7 cellular contexts compared by ENCODE assay signal in genomic region chr5:39058178-39058577, GRCh38. TPM values are rescaled to one million over a fixed set of nuclear protein-coding genes. Genes with fewer than 3 reads are reported as not detected.
DNase-seq lines count a peak whose midpoint lies in the region; ATAC-seq and TF ChIP-seq lines count a peak whose summit lies in the region.

No MANE protein-coding gene starts in this region.

- peaks cover 9% of the 10 kb centered on the region for H3K4me1 ChIP-seq in rectal smooth muscle tissue (ENCODE audit: control insufficient read depth, insufficient read depth, low read length)
- peaks cover 8% of the 10 kb centered on the region for H3K4me1 ChIP-seq in testis

- no peak overlapping the region for H3K27ac Mint-ChIP-seq in activated T-helper 17 cell treated with anti-CD3 and anti-CD28 coated beads, Interleukin-2, amount 50 U/mL, for 72 hours

- H3K27me3 ChIP-seq in rectal smooth muscle tissue (ENCODE audit: control insufficient read depth, insufficient read depth, low read length) (no peaks in the 10 kb centered on the region), testis (no peaks in the 10 kb centered on the region)

- intact Hi-C loops in testis (cut with DNase I; ENCODE audit: low total_unique reads) = no loop called here

- WGBS in testis, 2 donors = 62 to 68% methylated on average over 2 of the region's 2 CpGs

- peaks cover 32% of the 10 kb centered on the region for H3K4me1 Mint-ChIP-seq in activated T-helper 17 cell treated with anti-CD3 and anti-CD28 coated beads, Interleukin-2, amount 50 U/mL, for 72 hours

- no peaks in the 10 kb centered on the region for H3K9me3 Mint-ChIP-seq in activated T-helper 17 cell treated with anti-CD3 and anti-CD28 coated beads, Interleukin-2, amount 50 U/mL, for 72 hours

- H3K27ac ChIP-seq in rectal smooth muscle tissue (ENCODE audit: low read depth, low read length) = no peak overlapping the region
- H3K27ac ChIP-seq in testis = no peak overlapping the region

- H3K36me3 ChIP-seq in rectal smooth muscle tissue (ENCODE audit: control insufficient read depth, insufficient read depth, low read length) (no peaks in the 10 kb centered on the region), testis (ENCODE audit: low read depth, missing control alignments) (no peaks in the 10 kb centered on the region)

- TF ChIP-seq POLR2A in testis (IDR thresholded peaks at IDR 0.05) = no peak

- TF ChIP-seq CTCF in testis (IDR thresholded peaks at IDR 0.05) = no peak

- H3K4me3 Mint-ChIP-seq in activated T-helper 17 cell treated with anti-CD3 and anti-CD28 coated beads, Interleukin-2, amount 50 U/mL, for 72 hours = peak overlapping the region; percentile 41

- H3K9ac ChIP-seq in rectal smooth muscle tissue (ENCODE audit: low read length) = no peak overlapping the region

- H3K9me3 ChIP-seq in testis = no peaks in the 10 kb centered on the region

- ATAC-seq in GM19023 (IDR thresholded peaks at IDR 0.05; ENCODE audit: unreplicated experiment) (peak; percentile 56), HG02678 (IDR thresholded peaks at IDR 0.05; ENCODE audit: unreplicated experiment) (peak; percentile 93)
- ATAC-seq in activated T-helper 17 cell treated with anti-CD3 and anti-CD28 coated beads, Interleukin-2, amount 50 U/mL, for 72 hours (replicated peaks) = no peak

- DNase-seq in NCI-H510A (lab: John Stamatoyannopoulos, UW) (no peak), testis (no peak), C1 segment of cervical spinal cord (lab: John Stamatoyannopoulos, UW) (no peak)

- no peaks in the 10 kb centered on the region for H3K27me3 Mint-ChIP-seq in activated T-helper 17 cell treated with anti-CD3 and anti-CD28 coated beads, Interleukin-2, amount 50 U/mL, for 72 hours

- H3K36me3 Mint-ChIP-seq in activated T-helper 17 cell treated with anti-CD3 and anti-CD28 coated beads, Interleukin-2, amount 50 U/mL, for 72 hours (ENCODE audit: low read depth) = peaks cover 28% of the 10 kb centered on the region

- H3K4me3 ChIP-seq in rectal smooth muscle tissue (ENCODE audit: low read length) = peak overlapping the region; percentile 12
- no peak overlapping the region for H3K4me3 ChIP-seq in testis

RNA-seq across cellular contexts. Expression of gene RICTOR, which starts 16.0 kb away (rescaled TPM):
- total RNA-seq in activated T-helper 17 cell treated with anti-CD3 and anti-CD28 coated beads, Interleukin-2, amount 50 U/mL, for 72 hours = 10 to 100 TPM; 35.1 to 84.8 TPM
- 10 to 100 TPM; 57.7 to 61.8 TPM for total RNA-seq in testis
- 14.4 TPM for polyA plus RNA-seq in testis (ENCODE audit: insufficient read depth, low read depth, low replicate concordance)
